In genomic region chr14:92914087-92914656, GRCh38 we compare ENCODE assay signal across 8 cellular contexts.
DNase-seq lines count a peak whose midpoint lies in the region; ATAC-seq and TF ChIP-seq lines count a peak whose summit lies in the region.

No MANE protein-coding gene starts in this region.

- ATAC-seq in activated CD4-positive, CD25-positive, alpha-beta regulatory T cell treated with anti-CD3 and anti-CD28 coated beads, Interleukin-2, amount 50 U/mL, for 24 hours: no peak
- ATAC-seq in HG03095 (IDR thresholded peaks at IDR 0.05; ENCODE audit: unreplicated experiment): no peak

- H3K4me3 ChIP-seq in astrocyte of the spinal cord (ENCODE audit: low read depth, low read length): no peak overlapping the region

- POLR2A ChIA-PET in HEK293T (lab: Yijun Ruan, JAX): no interaction called here

- DNase-seq in GM13977 (ENCODE audit: low spot score): peak; percentile 67
- peak; percentile 34 for DNase-seq in OCI-M1 (lab: John Stamatoyannopoulos, UW)
- DNase-seq in astrocyte of the spinal cord (ENCODE audit: low read depth, low spot score): peak; percentile 5
- DNase-seq in retina: peak; percentile 33
- DNase-seq in HEK293T (ENCODE audit: extremely low spot score): no peak
- DNase-seq in D341Med (ENCODE audit: low spot score): no peak

- in situ Hi-C loops in GM13977 (cut with MboI; ENCODE audit: low pct_unique_long_range_greater_than_20kb, low sequenced_read_pairs, unreplicated experiment): no loop called here
- in situ Hi-C loops in astrocyte of the spinal cord (cut with HindIII; ENCODE audit: low sequenced_read_pairs): no loop called here

- CTCF ChIA-PET in HEK293T (lab: Yijun Ruan, JAX): no interaction called here

- no peak for TF ChIP-seq CTCF in GM13977 (IDR thresholded peaks at IDR 0.05; ENCODE audit: extremely low read depth, insufficient read depth, missing control alignments)
- TF ChIP-seq CTCF in astrocyte of the spinal cord (IDR thresholded peaks at IDR 0.05; ENCODE audit: low read depth, low read length): no peak

TF ChIP-seq in HEK293T, 16 proteins besides CTCF, POLR2A, EP300 and RAD21:
- no peak for TF ChIP-seq L3MBTL2 (conservative IDR thresholded peaks at IDR 0.05)

Comparison
In these comparisons a context has a peak if more than half of its experiments do, and no peak if none do; other contexts are left out.
1. DNase-seq: peak in GM13977 (single experiment), OCI-M1 (single experiment), astrocyte of the spinal cord (single experiment) and retina (single experiment); none in HEK293T (single experiment) and D341Med (single experiment).